8 cellular contexts compared by ENCODE assay signal in genomic region chr12:111773801-111774551, GRCh38. TPM values are rescaled to one million over a fixed set of nuclear protein-coding genes. Genes with fewer than 3 reads are reported as not detected.
DNase-seq lines count a peak whose midpoint lies in the region.

No MANE protein-coding gene starts in this region.

- WGBS in mesenchymal stem cell, result 69% methylated on average over 17 of the region's 17 CpGs
- no CpG with 5 or more reads among the region's 17 CpGs for WGBS in neuronal stem cell (ENCODE audit: extremely low coverage in 2 of 2, insufficient read length in 2 of 2, insufficient replicate concordance in 1 of 2), 2 donors

- H3K9ac ChIP-seq in mesenchymal stem cell (ENCODE audit: low read length) (peak overlapping the region; percentile 48), neuronal stem cell (ENCODE audit: low read depth, low read length, poor library complexity) (no peak overlapping the region)

- H3K18ac ChIP-seq in mesenchymal stem cell (ENCODE audit: low read depth in 1 of 2, low read length in 2 of 2) (no peak overlapping the region), neuronal stem cell (ENCODE audit: low read length) (no peak overlapping the region)

- H4K8ac ChIP-seq in mesenchymal stem cell (ENCODE audit: low read length) (peak overlapping the region; percentile 51), neuronal stem cell (ENCODE audit: low read depth, low read length) (no peak overlapping the region)

- H3K4ac ChIP-seq in mesenchymal stem cell (ENCODE audit: low read depth in 1 of 2, low read length in 2 of 2), result peak overlapping the region in 1 of 2 experiments; percentile 19
- no peak overlapping the region for H3K4ac ChIP-seq in neuronal stem cell (ENCODE audit: low read length)

- peak overlapping the region in 1 of 4 donors; percentile 82 for H3K4me3 Mint-ChIP-seq in IgD-negative memory B cell

- H3K27me3 ChIP-seq in mesenchymal stem cell (ENCODE audit: control insufficient read depth in 1 of 2, insufficient read depth in 1 of 2, low read length in 2 of 2), result peaks cover 4 to 17% of the 10 kb centered on the region in 2 experiments
- H3K27me3 ChIP-seq in neuronal stem cell (ENCODE audit: control insufficient read depth in 3 of 3, insufficient read depth in 3 of 3, low read depth in 1 of 3, low read length in 3 of 3), result no peaks in the 10 kb centered on the region

- H3K36me3 ChIP-seq in mesenchymal stem cell (ENCODE audit: control insufficient read depth in 1 of 2, insufficient read depth in 2 of 2, low read depth in 1 of 2, low read length in 2 of 2) (no peaks in the 10 kb centered on the region), neuronal stem cell (replicated peaks in 1 of 2; ENCODE audit: control insufficient read depth in 2 of 2, insufficient read depth in 2 of 2, low read length in 2 of 2) (peaks cover 0 to 6% of the 10 kb centered on the region in 2 donors)

- H3K4me3 ChIP-seq in mesenchymal stem cell (ENCODE audit: insufficient read depth in 1 of 2, low read depth in 1 of 2, low read length in 2 of 2) (peak overlapping the region in 1 of 2 experiments; percentile 48), neuronal stem cell (ENCODE audit: low read length in 2 of 2) (no peak overlapping the region)

- peaks cover 2% of the 10 kb centered on the region for H3K36me3 Mint-ChIP-seq in IgD-negative memory B cell

- DNase-seq in GM04503 (ENCODE audit: low read depth) (peak; percentile 67), caudate nucleus (lab: John Stamatoyannopoulos, UW) (peak in 26 of 61 donors; percentile 7 to 60 (median 24)), mesenchymal stem cell (peak; percentile 96), putamen (ENCODE audit: low spot score) (no peak), neuronal stem cell (ENCODE audit: low spot score) (no peak), AML-193 (lab: John Stamatoyannopoulos, UW) (no peak)
- no peak for DNase-seq in stimulated activated CD4-positive, alpha-beta T cell treated with anti-CD3 and anti-CD28 coated beads, Interleukin-4, amount 100 ng/mL, for 4 hours

- H3K9me3 Mint-ChIP-seq in IgD-negative memory B cell, result no peaks in the 10 kb centered on the region

- H2AK5ac ChIP-seq in mesenchymal stem cell (ENCODE audit: low read length, severe bottlenecking) (no peak overlapping the region), neuronal stem cell (ENCODE audit: low read depth, low read length) (no peak overlapping the region)

- H3K4me2 ChIP-seq in mesenchymal stem cell (ENCODE audit: low read length, poor library complexity, severe bottlenecking) (no peak overlapping the region), neuronal stem cell (ENCODE audit: insufficient read depth, low read length, poor library complexity, severe bottlenecking) (no peak overlapping the region)

- H2BK15ac ChIP-seq in mesenchymal stem cell (ENCODE audit: low read depth, poor library complexity, severe bottlenecking) (no peak overlapping the region), neuronal stem cell (ENCODE audit: low read length) (no peak overlapping the region)

- peak overlapping the region; percentile 7 for H4K91ac ChIP-seq in mesenchymal stem cell (ENCODE audit: low read length)
- H4K91ac ChIP-seq in neuronal stem cell (ENCODE audit: low read depth, low read length, poor library complexity), result no peak overlapping the region

- H2AFZ ChIP-seq in mesenchymal stem cell (ENCODE audit: low read depth, low read length) (no peak overlapping the region), neuronal stem cell (ENCODE audit: low read length) (no peak overlapping the region)

- H2BK5ac ChIP-seq in mesenchymal stem cell (ENCODE audit: low read depth, low read length, poor library complexity, severe bottlenecking), result no peak overlapping the region
- H2BK5ac ChIP-seq in neuronal stem cell (ENCODE audit: low read length), result no peak overlapping the region

- peaks cover 24 to 31% (median 28%) of the 10 kb centered on the region in 3 donors for H3K4me1 Mint-ChIP-seq in IgD-negative memory B cell

- peak overlapping the region; percentile 56 to 99 for H2BK12ac ChIP-seq in mesenchymal stem cell (ENCODE audit: low read length in 2 of 2)
- no peak overlapping the region for H2BK12ac ChIP-seq in neuronal stem cell (ENCODE audit: low read length)

- no peak overlapping the region for H3K23ac ChIP-seq in mesenchymal stem cell (ENCODE audit: low read length in 2 of 2)
- H3K23ac ChIP-seq in neuronal stem cell (ENCODE audit: low read depth, low read length, poor library complexity), result no peak overlapping the region

- no peaks in the 10 kb centered on the region for H3K27me3 Mint-ChIP-seq in IgD-negative memory B cell

- H3K9me3 ChIP-seq in mesenchymal stem cell (ENCODE audit: control insufficient read depth, low read length), result no peaks in the 10 kb centered on the region
- no peaks in the 10 kb centered on the region for H3K9me3 ChIP-seq in neuronal stem cell (replicated peaks in 1 of 2; ENCODE audit: control insufficient read depth in 2 of 2, insufficient read depth in 1 of 2, low read depth in 1 of 2, low read length in 2 of 2)

- H3K79me1 ChIP-seq in mesenchymal stem cell (replicated peaks; ENCODE audit: low read length, poor library complexity, severe bottlenecking), result peaks cover 5% of the 10 kb centered on the region
- peaks cover 4% of the 10 kb centered on the region for H3K79me1 ChIP-seq in neuronal stem cell (ENCODE audit: low read depth, low read length)

- H3K27ac ChIP-seq in caudate nucleus (ENCODE audit: low read depth, low read length), result peak overlapping the region; percentile 86
- H3K27ac ChIP-seq in mesenchymal stem cell (ENCODE audit: low read length, poor library complexity, severe bottlenecking), result no peak overlapping the region
- no peak overlapping the region for H3K27ac ChIP-seq in neuronal stem cell (replicated peaks; ENCODE audit: low read length)

- peak overlapping the region; percentile 63 to 88 (median 76) for H3K27ac Mint-ChIP-seq in IgD-negative memory B cell

- H3K4me1 ChIP-seq in mesenchymal stem cell (ENCODE audit: control insufficient read depth, insufficient read depth, low read depth, low read length) (peaks cover 24% of the 10 kb centered on the region), neuronal stem cell (ENCODE audit: control insufficient read depth in 2 of 2, insufficient read depth in 1 of 2, low read depth in 1 of 2, low read length in 2 of 2) (peaks cover 3 to 5% of the 10 kb centered on the region in 2 donors)

- peak overlapping the region; percentile 52 for H2BK120ac ChIP-seq in mesenchymal stem cell (ENCODE audit: low read depth, low read length)
- H2BK120ac ChIP-seq in neuronal stem cell (ENCODE audit: low read depth, low read length), result no peak overlapping the region

- no peak overlapping the region for H3K14ac ChIP-seq in mesenchymal stem cell (ENCODE audit: low read length in 2 of 2)
- no peak overlapping the region for H3K14ac ChIP-seq in neuronal stem cell (ENCODE audit: low read length)

RNA-seq across cellular contexts. Expression of gene ALDH2, which starts 7.2 kb away (rescaled TPM):
- 11.9 TPM for polyA plus RNA-seq in IgD-negative memory B cell
- polyA plus RNA-seq in mesenchymal stem cell (2013, experiment 1 of 2), result 54.3 TPM
- 52.7 TPM for polyA plus RNA-seq in mesenchymal stem cell (2013, experiment 2 of 2)
- polyA plus RNA-seq in neuronal stem cell (2013, experiment 1 of 2), result 29.8 TPM
- polyA plus RNA-seq in neuronal stem cell (2013, experiment 2 of 2), result 30.2 TPM

Comparison
In these comparisons a context has a peak if more than half of its experiments do, and no peak if none do; other contexts are left out.
1. DNase-seq: peak in GM04503 (single experiment) and mesenchymal stem cell (single experiment); none in stimulated activated CD4-positive, alpha-beta T cell treated with anti-CD3 and anti-CD28 coated beads, Interleukin-4, amount 100 ng/mL, for 4 hours (0 of 2), putamen (single experiment), neuronal stem cell (single experiment) and AML-193 (0 of 2).